Comparison of ENCODE assay signal across 8 cellular contexts in genomic region chr12:47814539-47815170, GRCh38. TPM values are rescaled to one million over a fixed set of nuclear protein-coding genes. Genes with fewer than 3 reads are reported as not detected.
DNase-seq lines count a peak whose midpoint lies in the region; ATAC-seq and TF ChIP-seq lines count a peak whose summit lies in the region.

No MANE protein-coding gene starts in this region.

- peaks cover 66% of the 10 kb centered on the region for H3K4me1 ChIP-seq in testis
- peaks cover 59% of the 10 kb centered on the region for H3K4me1 ChIP-seq in mammary epithelial cell (ENCODE audit: insufficient read depth, low read length)

- dilution Hi-C loops in mammary epithelial cell (cut with HindIII; ENCODE audit: low sequenced_read_pairs), result loop anchor here (5.0 kb wide), 2 partner anchors 32 to 63 kb away; no protein-coding TSS in a partner anchor

- peaks cover 0 to 4% of the 10 kb centered on the region in 2 donors for H3K9me3 Mint-ChIP-seq in activated naive CD4-positive, alpha-beta T cell treated with anti-CD3 and anti-CD28 coated beads, Interleukin-2, amount 50 U/mL, for 72 hours
- H3K9me3 Mint-ChIP-seq in memory B cell, result no peaks in the 10 kb centered on the region

- H3K9me3 ChIP-seq in testis (no peaks in the 10 kb centered on the region), mammary epithelial cell (replicated peaks; ENCODE audit: insufficient read depth, low read length) (no peaks in the 10 kb centered on the region)

- WGBS in testis, 2 donors, result 61 to 85% methylated on average over 3 of the region's 3 CpGs
- WGBS in mammary epithelial cell (ENCODE audit: low coverage, missing lambda C conversion rate), result 90% methylated on average over 3 of the region's 3 CpGs

- BruUV-seq in mammary epithelial cell (replicated peaks; lab: Mats Ljungman, UMichigan), result no TSS peak

- H3K27ac ChIP-seq in testis (peak overlapping the region; percentile 91 to 94), mammary epithelial cell (ENCODE audit: insufficient read depth, low read depth, low read length) (no peak overlapping the region)

- no peak overlapping the region for H3K4me3 ChIP-seq in testis
- H3K4me3 ChIP-seq in mammary epithelial cell (replicated peaks in 1 of 3; ENCODE audit: insufficient read depth in 1 of 3, low read depth in 2 of 3, low read length in 3 of 3), result no peak overlapping the region

- no peak overlapping the region for H3K4me2 ChIP-seq in mammary epithelial cell (ENCODE audit: insufficient read depth, low read depth, low read length)

- TF ChIP-seq CTCF in testis (IDR thresholded peaks at IDR 0.05), result no peak
- TF ChIP-seq CTCF in mammary epithelial cell (conservative IDR thresholded peaks at IDR 0.05 in 1 of 2, IDR thresholded peaks at IDR 0.05 in 1 of 2; ENCODE audit: extremely low read depth in 1 of 2, insufficient read depth in 1 of 2, low read depth in 1 of 2, low read length in 2 of 2), result no peak

- in situ Hi-C loops in mammary epithelial cell (cut with MboI; ENCODE audit: low sequenced_read_pairs in 2 of 2), result no loop called here

- H3K27me3 ChIP-seq in testis, result no peaks in the 10 kb centered on the region
- H3K27me3 ChIP-seq in mammary epithelial cell (ENCODE audit: insufficient read depth, low read length), result no peaks in the 10 kb centered on the region

- DNase-seq in activated CD4-positive, alpha-beta T cell treated with anti-CD3 and anti-CD28 coated beads, Interleukin-2, amount 50 U/mL, for 48 hours, result peak; percentile 44 to 49
- no peak for DNase-seq in activated CD4-positive, alpha-beta T cell treated with anti-CD3 and anti-CD28 coated beads, Interleukin-2, amount 50 U/mL, for 4 hours
- DNase-seq in activated naive CD4-positive, alpha-beta T cell treated with anti-CD3 and anti-CD28 coated beads, Interleukin-2, amount 50 U/mL, for 72 hours (ENCODE audit: low spot score in 2 of 2), result peak in 1 of 2 donors; percentile 72
- no peak for DNase-seq in memory B cell (ENCODE audit: low spot score in 2 of 2)
- DNase-seq in testis, result no peak
- DNase-seq in mammary epithelial cell, result no peak
- no peak for DNase-seq in NCI-H524 (lab: John Stamatoyannopoulos, UW)

- CTCF ChIA-PET in mammary epithelial cell (lab: Charles Lee; ENCODE audit: low non-redundant PET), result no interaction called here

- no peak for TF ChIP-seq POLR2A in testis (IDR thresholded peaks at IDR 0.05)

- H3K9ac ChIP-seq in mammary epithelial cell (ENCODE audit: insufficient read depth, low read length), result no peak overlapping the region

- peaks cover 100% of the 10 kb centered on the region for H3K79me2 ChIP-seq in mammary epithelial cell (ENCODE audit: insufficient read depth, low read length)

- peak overlapping the region; percentile 99 to 100 for H3K27ac Mint-ChIP-seq in activated naive CD4-positive, alpha-beta T cell treated with anti-CD3 and anti-CD28 coated beads, Interleukin-2, amount 50 U/mL, for 72 hours
- peak overlapping the region; percentile 94 for H3K27ac Mint-ChIP-seq in memory B cell

- H3K36me3 ChIP-seq in testis (ENCODE audit: low read depth, missing control alignments) (no peaks in the 10 kb centered on the region), mammary epithelial cell (ENCODE audit: insufficient read depth, low read length) (no peaks in the 10 kb centered on the region)

- H3K36me3 Mint-ChIP-seq in activated naive CD4-positive, alpha-beta T cell treated with anti-CD3 and anti-CD28 coated beads, Interleukin-2, amount 50 U/mL, for 72 hours, result peaks cover 41 to 75% of the 10 kb centered on the region in 2 donors
- H3K36me3 Mint-ChIP-seq in memory B cell, result no peaks in the 10 kb centered on the region

- peak overlapping the region; percentile 28 for H3K4me3 Mint-ChIP-seq in memory B cell

- H2AFZ ChIP-seq in mammary epithelial cell (ENCODE audit: low read depth, low read length), result no peak overlapping the region

- H4K20me1 ChIP-seq in mammary epithelial cell (ENCODE audit: insufficient read depth, low read length), result no peaks in the 10 kb centered on the region

- peaks cover 63% of the 10 kb centered on the region for H3K4me1 Mint-ChIP-seq in memory B cell

- H3K27me3 Mint-ChIP-seq in memory B cell, result no peaks in the 10 kb centered on the region

- peak; percentile 42 to 66 for ATAC-seq in activated naive CD4-positive, alpha-beta T cell treated with anti-CD3 and anti-CD28 coated beads, Interleukin-2, amount 50 U/mL, for 72 hours
- ATAC-seq in memory B cell (ENCODE audit: low read depth) (no peak), GM21381 (IDR thresholded peaks at IDR 0.05; ENCODE audit: unreplicated experiment) (no peak)

- intact Hi-C loops in testis (cut with DNase I; ENCODE audit: low total_unique reads), result no loop called here
- intact Hi-C loops in mammary epithelial cell (cut with micrococcal nuclease), result loop anchor here (5.0 kb wide), 2 partner anchors 32 to 72 kb away; no protein-coding TSS in a partner anchor

RNA-seq across cellular contexts. Expression of gene HDAC7, which starts 5.0 kb away (rescaled TPM):
- 100 to 1,000 TPM; 285 to 334 TPM for total RNA-seq in activated naive CD4-positive, alpha-beta T cell treated with anti-CD3 and anti-CD28 coated beads, Interleukin-2, amount 50 U/mL, for 72 hours
- total RNA-seq in testis (10 to 100 TPM; 39.9 to 70.0 TPM), mammary epithelial cell (10 to 100 TPM; 17.7 to 72.1 TPM)
- polyA plus RNA-seq in testis (ENCODE audit: insufficient read depth, low read depth, low replicate concordance) (28.2 TPM), mammary epithelial cell (30.5 TPM)
- 96.1 TPM for polyA minus RNA-seq in mammary epithelial cell

RNA-seq across cellular contexts. Expression of gene SLC48A1, which starts 41.6 kb away (rescaled TPM):
- total RNA-seq in activated naive CD4-positive, alpha-beta T cell treated with anti-CD3 and anti-CD28 coated beads, Interleukin-2, amount 50 U/mL, for 72 hours, result 1 to 10 TPM; 5.2 to 7.4 TPM
- total RNA-seq in testis (10 to 100 TPM; 25.5 to 32.0 TPM), mammary epithelial cell (10 to 100 TPM; 22.0 to 29.3 TPM)
- polyA plus RNA-seq in testis (ENCODE audit: insufficient read depth, low read depth, low replicate concordance) (21.0 TPM), mammary epithelial cell (11.8 TPM)
- polyA minus RNA-seq in mammary epithelial cell, result 22.0 TPM

RNA-seq across cellular contexts. Expression of gene RAPGEF3, which starts 56.0 kb away (rescaled TPM):
- 1 to 10 TPM; 1.1 to 2.7 TPM for total RNA-seq in activated naive CD4-positive, alpha-beta T cell treated with anti-CD3 and anti-CD28 coated beads, Interleukin-2, amount 50 U/mL, for 72 hours
- total RNA-seq in testis, result 10 to 100 TPM; 24.6 to 30.2 TPM
- polyA plus RNA-seq in testis (ENCODE audit: insufficient read depth, low read depth, low replicate concordance), result 13.9 TPM
- total RNA-seq in mammary epithelial cell, result 10 to 100 TPM in 1 of 2 donors, 1 to 10 TPM in 1; 9.7 to 41.0 TPM
- polyA plus RNA-seq in mammary epithelial cell, result 6.2 TPM
- polyA minus RNA-seq in mammary epithelial cell, result 10.0 TPM

Comparison
In these comparisons a context has a peak if more than half of its experiments do, and no peak if none do; other contexts are left out.
1. DNase-seq: peak in activated CD4-positive, alpha-beta T cell treated with anti-CD3 and anti-CD28 coated beads, Interleukin-2, amount 50 U/mL, for 48 hours (2 of 2); none in activated CD4-positive, alpha-beta T cell treated with anti-CD3 and anti-CD28 coated beads, Interleukin-2, amount 50 U/mL, for 4 hours (0 of 2), memory B cell (0 of 2), testis (single experiment), mammary epithelial cell (single experiment) and NCI-H524 (0 of 2).
2. ATAC-seq: peak in activated naive CD4-positive, alpha-beta T cell treated with anti-CD3 and anti-CD28 coated beads, Interleukin-2, amount 50 U/mL, for 72 hours (2 of 2); none in memory B cell (single experiment) and GM21381 (single experiment).